In the genomic region with DNA sequence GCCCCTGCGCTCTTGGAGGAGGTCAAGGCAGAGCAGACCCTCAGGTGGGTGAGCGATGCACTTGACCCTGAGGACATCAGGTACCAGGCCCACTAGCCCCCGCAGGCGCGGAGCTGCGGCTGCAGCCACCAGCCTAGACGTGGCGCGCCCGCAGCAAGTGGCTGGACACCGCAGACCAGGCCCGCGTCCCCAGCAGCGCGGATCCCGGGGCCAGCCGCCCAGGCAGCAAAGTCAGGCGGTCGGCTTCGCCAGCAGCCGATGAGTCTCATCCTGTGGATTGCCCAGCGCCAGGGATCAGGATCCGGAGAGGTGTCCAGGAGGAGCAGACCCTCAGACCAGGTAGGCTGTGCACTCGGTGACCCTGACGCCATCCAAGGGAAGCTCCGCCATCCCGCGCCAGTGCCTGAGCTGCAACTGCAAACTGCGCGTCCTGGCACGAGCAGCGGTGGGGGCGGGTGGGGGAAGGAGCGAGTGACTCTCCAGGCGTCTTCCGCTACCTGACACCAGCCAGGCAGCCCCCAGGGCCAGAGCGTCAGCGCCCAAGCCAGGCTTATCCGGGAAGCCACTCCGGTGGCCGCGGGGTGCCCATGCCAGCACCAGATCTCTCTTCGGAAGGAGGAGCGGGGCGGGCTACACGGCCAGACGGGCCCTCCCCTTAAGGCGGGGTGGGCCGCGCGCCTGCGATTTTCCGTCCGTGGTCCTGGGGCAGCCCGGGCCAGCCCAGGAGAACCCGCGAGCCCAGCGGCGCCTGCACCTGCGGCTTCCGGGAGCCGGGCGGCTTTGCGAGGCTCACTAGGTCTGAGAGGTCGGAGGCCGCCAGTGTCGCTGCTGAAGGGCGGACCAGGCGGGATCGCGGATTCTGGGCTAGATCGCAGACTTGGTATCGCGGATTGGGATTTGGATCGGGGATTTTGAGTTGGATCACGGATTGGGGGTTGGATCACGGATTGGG, we compare ENCODE assay signal across 11 cellular contexts. TPM values are rescaled to one million over a fixed set of nuclear protein-coding genes. Genes with fewer than 3 reads are reported as not detected.
DNase-seq lines count a peak whose midpoint lies in the region; ATAC-seq and TF ChIP-seq lines count a peak whose summit lies in the region.
"Not testable (repeated sequence)": the region's sequence is repeated elsewhere in the genome, so short reads cannot be mapped to it uniquely, and the experiment has no call there.
"Had no signal": no experiment of that assay in that cellular context is flagged by ENCODE, and none has a peak within 500 bp of the region (broad histone marks: within the 10 kb centered on the region; RNA-seq: fewer than 3 reads in every experiment).

No MANE protein-coding gene starts in this region.

- H3K4me3 ChIP-seq in IMR-90 (ENCODE audit: insufficient read depth, low read depth, low read length); endodermal cell (ENCODE audit: low read length): not testable (repeated sequence)
- H3K4me3 ChIP-seq in testis, result peak overlapping the region; percentile 36 to 48

- H3K27me3 Mint-ChIP-seq in activated CD8-positive, alpha-beta T cell treated with anti-CD3 and anti-CD28 coated beads, Interleukin-2, amount 10 ng/mL, durations not matched to agents 7 days and 5 days (ENCODE audit: low read depth); endodermal cell (ENCODE audit: insufficient read depth): not testable (repeated sequence)
- H3K27me3 Mint-ChIP-seq in activated naive CD4-positive, alpha-beta T cell treated with anti-CD3 and anti-CD28 coated beads, Interleukin-2, amount 10 ng/mL, durations not matched to agents 7 days and 5 days, result peaks cover 43% of the 10 kb centered on the region

- H2BK120ac ChIP-seq in IMR-90 (ENCODE audit: low read depth, low read length), result not testable (repeated sequence)

- H3K4me1 Mint-ChIP-seq in activated CD8-positive, alpha-beta T cell treated with anti-CD3 and anti-CD28 coated beads, Interleukin-2, amount 10 ng/mL, durations not matched to agents 7 days and 5 days (ENCODE audit: low read depth); activated naive CD4-positive, alpha-beta T cell treated with anti-CD3 and anti-CD28 coated beads, Interleukin-2, amount 10 ng/mL, durations not matched to agents 7 days and 5 days; endodermal cell: not testable (repeated sequence)

- not testable (repeated sequence) for H3K36me3 ChIP-seq in IMR-90 (ENCODE audit: control insufficient read depth, insufficient read depth, low read length); endodermal cell (ENCODE audit: control insufficient read depth, insufficient read depth, low read length); testis (ENCODE audit: low read depth, missing control alignments)

- H3K4me3 Mint-ChIP-seq in activated CD8-positive, alpha-beta T cell treated with anti-CD3 and anti-CD28 coated beads, Interleukin-2, amount 10 ng/mL, durations not matched to agents 7 days and 5 days, result peak overlapping the region; percentile 77
- peak overlapping the region; percentile 82 for H3K4me3 Mint-ChIP-seq in activated naive CD4-positive, alpha-beta T cell treated with anti-CD3 and anti-CD28 coated beads, Interleukin-2, amount 10 ng/mL, durations not matched to agents 7 days and 5 days
- H3K4me3 Mint-ChIP-seq in endodermal cell, result peak overlapping the region; percentile 39

- not testable (repeated sequence) for H3K56ac ChIP-seq in IMR-90 (ENCODE audit: extremely low read depth, insufficient read depth, low read length)

- H4K91ac ChIP-seq in IMR-90 (ENCODE audit: insufficient read depth, low read depth, low read length), result not testable (repeated sequence)

- H2AK9ac ChIP-seq in IMR-90 (replicated peaks; ENCODE audit: low read depth, low read length, poor library complexity), result not testable (repeated sequence)

- CTCF ChIA-PET in IMR-90 (lab: Yijun Ruan, JAX); activated CD8-positive, alpha-beta T cell treated with anti-CD3 and anti-CD28 coated beads, Interleukin-2, amount 10 ng/mL, durations not matched to agents 7 days and 5 days (lab: Charles Lee); activated naive CD4-positive, alpha-beta T cell treated with anti-CD3 and anti-CD28 coated beads, Interleukin-2, amount 10 ng/mL, durations not matched to agents 7 days and 5 days (lab: Charles Lee): not testable (repeated sequence)

- H3K4me1 ChIP-seq in IMR-90 (ENCODE audit: control insufficient read depth, insufficient read depth, low read length); endodermal cell (ENCODE audit: control insufficient read depth, insufficient read depth, low read length); testis: not testable (repeated sequence)

- not testable (repeated sequence) for H3K18ac ChIP-seq in IMR-90 (ENCODE audit: low read depth, low read length)

- not testable (repeated sequence) for H2BK5ac ChIP-seq in IMR-90 (ENCODE audit: low read depth, low read length, poor library complexity, severe bottlenecking)

- not testable (repeated sequence) for H4K5ac ChIP-seq in IMR-90 (ENCODE audit: low read depth, low read length)

- DNase-seq in IMR-90, testis: not testable (repeated sequence)
- peak; percentile 62 for DNase-seq in activated CD8-positive, alpha-beta T cell treated with anti-CD3 and anti-CD28 coated beads, Interleukin-2, amount 10 ng/mL, durations not matched to agents 7 days and 5 days
- DNase-seq in activated naive CD4-positive, alpha-beta T cell treated with anti-CD3 and anti-CD28 coated beads, Interleukin-2, amount 10 ng/mL, durations not matched to agents 7 days and 5 days, result peak; percentile 76
- DNase-seq in endodermal cell, result peak; percentile 56
- DNase-seq in myocyte (ENCODE audit: low read depth), result peak; percentile 11
- peak; percentile 54 to 61 for DNase-seq in stimulated activated CD4-positive, alpha-beta T cell treated with anti-CD3 and anti-CD28 coated beads, Interleukin-2, amount 100 ng/mL, for 48 hours

- H3K23ac ChIP-seq in IMR-90 (ENCODE audit: low read depth, low read length), result not testable (repeated sequence)

- H3K27ac ChIP-seq in IMR-90 (ENCODE audit: insufficient read depth, low read length); endodermal cell (ENCODE audit: low read depth, low read length): not testable (repeated sequence)
- H3K27ac ChIP-seq in testis, result peak overlapping the region; percentile 50 to 59

- H2AK5ac ChIP-seq in IMR-90 (ENCODE audit: low read depth, low read length), result not testable (repeated sequence)

- H3K27ac Mint-ChIP-seq in activated CD8-positive, alpha-beta T cell treated with anti-CD3 and anti-CD28 coated beads, Interleukin-2, amount 10 ng/mL, durations not matched to agents 7 days and 5 days, result peak overlapping the region; percentile 85
- peak overlapping the region; percentile 78 for H3K27ac Mint-ChIP-seq in activated naive CD4-positive, alpha-beta T cell treated with anti-CD3 and anti-CD28 coated beads, Interleukin-2, amount 10 ng/mL, durations not matched to agents 7 days and 5 days
- not testable (repeated sequence) for H3K27ac Mint-ChIP-seq in endodermal cell

- not testable (repeated sequence) for H2AFZ ChIP-seq in IMR-90 (replicated peaks; ENCODE audit: low read length, poor library complexity)

- H3K4ac ChIP-seq in IMR-90 (ENCODE audit: low read depth, low read length), result not testable (repeated sequence)

- no CpG with 5 or more reads among the region's 77 CpGs for WGBS in IMR-90 (ENCODE audit: extremely low coverage in 2 of 2, insufficient read length in 1 of 2), 2 experiments
- whole genome bisulfite sequencing in endodermal cell (ENCODE audit: insufficient coverage in 1 of 2, insufficient read length in 1 of 2), 2 experiments, result 97% methylated on average over 10 of the region's 77 CpGs; no CpG with 5 or more reads in 1 of the 2 experiments
- WGBS in testis, 2 donors, result 0 to 11% methylated on average over 5 to 6 of the region's 77 CpGs

- not testable (repeated sequence) for H3K9me3 ChIP-seq in IMR-90 (ENCODE audit: control insufficient read depth, insufficient read depth, low read length); endodermal cell (ENCODE audit: control insufficient read depth, low read length); testis

- not testable (repeated sequence) for H2BK20ac ChIP-seq in IMR-90 (ENCODE audit: low read depth, low read length)

- intact Hi-C loops in IMR-90 (cut with micrococcal nuclease); testis (cut with DNase I; ENCODE audit: low total_unique reads): not testable (repeated sequence)

- not testable (repeated sequence) for TF ChIP-seq RAD21 in IMR-90 (IDR thresholded peaks at IDR 0.05; ENCODE audit: low read length)

- not testable (repeated sequence) for BruUV-seq in IMR-90 (replicated peaks; lab: Mats Ljungman, UMichigan)

- ATAC-seq in GM18873 (IDR thresholded peaks at IDR 0.05; ENCODE audit: low FRiP score, unreplicated experiment), result peak; percentile 66
- ATAC-seq in IMR-90 (ENCODE audit: low read depth), result peak; percentile 24; the same call in 1 of the 2 replicates
- ATAC-seq in activated CD8-positive, alpha-beta T cell treated with anti-CD3 and anti-CD28 coated beads, Interleukin-2, amount 10 ng/mL, durations not matched to agents 7 days and 5 days, result peak; percentile 87

- POLR2A ChIA-PET in IMR-90 (lab: Charles Lee; ENCODE audit: unreplicated experiment); activated CD8-positive, alpha-beta T cell treated with anti-CD3 and anti-CD28 coated beads, Interleukin-2, amount 10 ng/mL, durations not matched to agents 7 days and 5 days (lab: Charles Lee): not testable (repeated sequence)

- H3K14ac ChIP-seq in IMR-90 (replicated peaks; ENCODE audit: low read depth, low read length), result not testable (repeated sequence)

- H4K8ac ChIP-seq in IMR-90 (ENCODE audit: low read depth in 2 of 2, low read length in 2 of 2), result not testable (repeated sequence)

- in situ Hi-C loops in IMR-90 (cut with MboI; ENCODE audit: low sequenced_read_pairs), result not testable (repeated sequence)

- H3K9me1 ChIP-seq in IMR-90 (ENCODE audit: insufficient read depth, low read length), result not testable (repeated sequence)

- H3K4me2 ChIP-seq in IMR-90 (ENCODE audit: low read depth, low read length), result not testable (repeated sequence)

- not testable (repeated sequence) for H3K36me3 Mint-ChIP-seq in activated CD8-positive, alpha-beta T cell treated with anti-CD3 and anti-CD28 coated beads, Interleukin-2, amount 10 ng/mL, durations not matched to agents 7 days and 5 days (ENCODE audit: low read depth); activated naive CD4-positive, alpha-beta T cell treated with anti-CD3 and anti-CD28 coated beads, Interleukin-2, amount 10 ng/mL, durations not matched to agents 7 days and 5 days; endodermal cell (ENCODE audit: low read depth)

- H2BK15ac ChIP-seq in IMR-90 (ENCODE audit: low read depth, low read length), result not testable (repeated sequence)

- H3K79me1 ChIP-seq in IMR-90 (ENCODE audit: low read depth in 1 of 2, low read length in 2 of 2), result not testable (repeated sequence)

- not testable (repeated sequence) for H3K27me3 ChIP-seq in IMR-90 (ENCODE audit: control insufficient read depth, insufficient read depth, low read length); endodermal cell (ENCODE audit: control insufficient read depth, insufficient read depth, low read length, poor library complexity, severe bottlenecking); testis

- not testable (repeated sequence) for H3K9me3 Mint-ChIP-seq in activated CD8-positive, alpha-beta T cell treated with anti-CD3 and anti-CD28 coated beads, Interleukin-2, amount 10 ng/mL, durations not matched to agents 7 days and 5 days (ENCODE audit: insufficient read depth); activated naive CD4-positive, alpha-beta T cell treated with anti-CD3 and anti-CD28 coated beads, Interleukin-2, amount 10 ng/mL, durations not matched to agents 7 days and 5 days; endodermal cell

- not testable (repeated sequence) for TF ChIP-seq POLR2A in IMR-90 (IDR thresholded peaks at IDR 0.05; ENCODE audit: low read depth, low read length); testis (IDR thresholded peaks at IDR 0.05)

- not testable (repeated sequence) for TF ChIP-seq CTCF in IMR-90 (conservative IDR thresholded peaks at IDR 0.05; ENCODE audit: low read depth, low read length); endodermal cell (conservative IDR thresholded peaks at IDR 0.05); testis (IDR thresholded peaks at IDR 0.05)

- not testable (repeated sequence) for H3K9ac ChIP-seq in IMR-90 (ENCODE audit: low read depth, low read length); endodermal cell (ENCODE audit: extremely low read depth, low read length, poor library complexity, severe bottlenecking)

- dilution Hi-C loops in IMR-90 (cut with HindIII; ENCODE audit: low sequenced_read_pairs, unreplicated experiment), result not testable (repeated sequence)

- H4K20me1 ChIP-seq in IMR-90 (ENCODE audit: insufficient read depth, low read length), result not testable (repeated sequence)

RNA-seq across cellular contexts. Expression of a gene that starts 10.4 kb away (rescaled TPM):
- not detected in 2 replicates for total RNA-seq in IMR-90 (2012; rRNA removed)
- not detected in 2 replicates for polyA plus RNA-seq in IMR-90 (2012; rRNA removed)
- polyA plus RNA-seq in IMR-90 (2012; cell fraction: cytosol; rRNA removed), result not detected in 2 replicates
- polyA plus RNA-seq in IMR-90 (2012; cell fraction: nucleus; rRNA removed; ENCODE audit: low replicate concordance), result not detected in 2 replicates
- not detected for total RNA-seq in activated CD8-positive, alpha-beta T cell treated with anti-CD3 and anti-CD28 coated beads, Interleukin-2, amount 10 ng/mL, durations not matched to agents 7 days and 5 days
- total RNA-seq in endodermal cell, result not detected
- polyA plus RNA-seq in endodermal cell (2013, experiment 1 of 2), result not detected
- polyA plus RNA-seq in endodermal cell (2013, experiment 2 of 2), result not detected
- total RNA-seq in myocyte, result not detected in 2 replicates
- not detected for polyA plus RNA-seq in myocyte (2012)
- total RNA-seq in testis, result not detected
- polyA plus RNA-seq in testis (ENCODE audit: insufficient read depth, low read depth, low replicate concordance), result not detected
- total RNA-seq: sciatic nerve, SJSA1, ureter had no signal

Comparison
In these comparisons a context has a peak if more than half of its experiments do, and no peak if none do; other contexts are left out.
1. ATAC-seq: peak in every context shown above with its lines; median percentile 87 in activated CD8-positive, alpha-beta T cell treated with anti-CD3 and anti-CD28 coated beads, Interleukin-2, amount 10 ng/mL, durations not matched to agents 7 days and 5 days; 66 in GM18873; 24 in IMR-90.